In genomic region chr11:111762526-111762925, GRCh38 we compare ENCODE assay signal across 1 cellular context.
TF ChIP-seq lines count a peak whose summit lies in the region.

No MANE protein-coding gene starts in this region.

TF ChIP-seq in K562, 482 proteins besides CTCF, POLR2A, EP300 and RAD21 (continued from another document):
- TF ChIP-seq ZNF121 (CRISPR knock-in tag; conservative IDR thresholded peaks at IDR 0.05): peak; percentile 89
